In genomic region chr11:27469333-27469680, GRCh38 we compare ENCODE assay signal across 13 cellular contexts. TPM values are rescaled to one million over a fixed set of nuclear protein-coding genes. Genes with fewer than 3 reads are reported as not detected.
DNase-seq lines count a peak whose midpoint lies in the region; ATAC-seq and TF ChIP-seq lines count a peak whose summit lies in the region.
"Had no signal": no experiment of that assay in that cellular context is flagged by ENCODE, and none has a peak within 500 bp of the region (broad histone marks: within the 10 kb centered on the region; RNA-seq: fewer than 3 reads in every experiment).

No MANE protein-coding gene starts in this region.

- H3K36me3 ChIP-seq in lung (ENCODE audit: control insufficient read depth in 2 of 2, insufficient read depth in 2 of 2, low read length in 2 of 2) (no peaks in the 10 kb centered on the region), stomach (no peaks in the 10 kb centered on the region), OCI-LY7 (ENCODE audit: insufficient read depth, low read length) (no peaks in the 10 kb centered on the region)
- H3K36me3 ChIP-seq: upper lobe of right lung had no signal

- TF ChIP-seq CTCF in coronary artery (IDR thresholded peaks at IDR 0.05) (no peak), lung (IDR thresholded peaks at IDR 0.05; ENCODE audit: control extremely low read depth, extremely low read depth) (no peak), stomach (IDR thresholded peaks at IDR 0.05) (no peak), OCI-LY7 (conservative IDR thresholded peaks at IDR 0.05; ENCODE audit: low read length) (no peak)

- DNase-seq in NCI-H69 (lab: John Stamatoyannopoulos, UW) (peak; percentile 52), coronary artery (ENCODE audit: low spot score) (no peak), lung (ENCODE audit: low spot score) (no peak), stomach (no peak), OCI-LY7 (ENCODE audit: low spot score) (no peak), NCI-H510A treated with DMSO at 0.1 percent for 48 hours (lab: John Stamatoyannopoulos, UW) (no peak), hypothalamus (lab: John Stamatoyannopoulos, UW) (no peak)
- DNase-seq: activated naive CD4-positive, alpha-beta T cell treated with anti-CD3 and anti-CD28 coated beads for 36 hours; effector memory CD4-positive, alpha-beta T cell; SK-N-SH; upper lobe of right lung had no signal

- WGBS in lung, 2 donors, result 72 to 87% methylated on average over 3 of the region's 3 CpGs
- 22 to 41% (median 39%) methylated on average over 3 of the region's 3 CpGs for WGBS in stomach, 5 donors

- no peak for ATAC-seq in lung (ENCODE audit: insufficient read depth, low FRiP score)
- no peak for ATAC-seq in activated CD4-positive, CD25-positive, alpha-beta regulatory T cell treated with anti-CD3 and anti-CD28 coated beads, Interleukin-2, amount 50 U/mL, for 24 hours
- ATAC-seq: natural killer cell treated with Interleukin-12 subunit alpha and Interleukin-12 subunit beta and Interleukin-15 and Interleukin-18, amount 100 ng/mL, for 72 hours; upper lobe of right lung had no signal

- H3K27ac ChIP-seq in coronary artery, result peak overlapping the region in 1 of 2 donors; percentile 55
- H3K27ac ChIP-seq in lung (ENCODE audit: low read depth in 1 of 2, low read length in 1 of 2), result peak overlapping the region; percentile 9 to 17
- peak overlapping the region; percentile 44 to 87 (median 60) for H3K27ac ChIP-seq in stomach
- no peak overlapping the region for H3K27ac ChIP-seq in OCI-LY7 (ENCODE audit: low read depth, low read length, poor library complexity, severe bottlenecking)
- H3K27ac ChIP-seq: upper lobe of right lung had no signal

- no peaks in the 10 kb centered on the region for H3K9me2 ChIP-seq in OCI-LY7 (ENCODE audit: insufficient read depth, low read length)
- H3K9me2 ChIP-seq: SK-N-SH had no signal

- H3K4me2 ChIP-seq in OCI-LY7 (ENCODE audit: low read length), result no peak overlapping the region
- H3K4me2 ChIP-seq: SK-N-SH had no signal

- H3K27me3 ChIP-seq in lung (ENCODE audit: control insufficient read depth, insufficient read depth), result no peaks in the 10 kb centered on the region
- no peaks in the 10 kb centered on the region for H3K27me3 ChIP-seq in stomach

- no peaks in the 10 kb centered on the region for H3K9me3 ChIP-seq in lung (ENCODE audit: control insufficient read depth in 2 of 2, insufficient read depth in 1 of 2, low read length in 1 of 2)
- H3K9me3 ChIP-seq in stomach, result no peaks in the 10 kb centered on the region
- no peaks in the 10 kb centered on the region for H3K9me3 ChIP-seq in OCI-LY7 (ENCODE audit: low read length)
- H3K9me3 ChIP-seq: SK-N-SH, upper lobe of right lung had no signal

- H3K4me3 ChIP-seq in coronary artery (peak overlapping the region; percentile 93), lung (no peak overlapping the region), stomach (peak overlapping the region; percentile 35 to 92 (median 90)), OCI-LY7 (ENCODE audit: low read depth, low read length, poor library complexity, severe bottlenecking) (no peak overlapping the region)
- H3K4me3 ChIP-seq: upper lobe of right lung had no signal

- no peaks in the 10 kb centered on the region for H3K79me2 ChIP-seq in OCI-LY7 (ENCODE audit: insufficient read depth, low read depth, low read length)

- no TSS peak for BruUV-seq in OCI-LY7 (replicated peaks; lab: Mats Ljungman, UMichigan)

- CTCF ChIA-PET in OCI-LY7 (lab: Charles Lee; ENCODE audit: unreplicated experiment), result no interaction called here

- POLR2A ChIA-PET in OCI-LY7 (lab: Charles Lee), result interaction anchor here (0.9 kb wide), 1 partner anchor 75 kb away, joined by 3 read pairs; no protein-coding TSS in a partner anchor

- no peak for TF ChIP-seq EP300 in stomach (IDR thresholded peaks at IDR 0.05)

- H3K4me1 ChIP-seq in lung (ENCODE audit: control insufficient read depth in 2 of 2, insufficient read depth in 2 of 2, low read length in 2 of 2), result peaks cover 0 to 2% of the 10 kb centered on the region in 2 donors
- peaks cover 19 to 78% (median 49%) of the 10 kb centered on the region in 4 donors for H3K4me1 ChIP-seq in stomach
- no peaks in the 10 kb centered on the region for H3K4me1 ChIP-seq in OCI-LY7 (ENCODE audit: insufficient read depth, low read length, poor library complexity, severe bottlenecking)

- no peaks in the 10 kb centered on the region for H4K20me1 ChIP-seq in OCI-LY7 (ENCODE audit: insufficient read depth, low read length)

- no peak for TF ChIP-seq POLR2A in stomach (IDR thresholded peaks at IDR 0.05)

- intact Hi-C loops in stomach (cut with DNase I; ENCODE audit: low total_unique reads), result no loop called here
- intact Hi-C loops in OCI-LY7 (cut with micrococcal nuclease; ENCODE audit: unreplicated experiment), result no loop called here

- H2AFZ ChIP-seq in OCI-LY7 (ENCODE audit: low read length), result no peak overlapping the region

RNA-seq across cellular contexts. Expression of gene LGR4, which starts 3.3 kb away (rescaled TPM):
- total RNA-seq in lung (10 to 100 TPM in 1 of 2 donors, 1 to 10 TPM in 1; 5.1 to 29.2 TPM), stomach (100 to 1,000 TPM in 1 of 5 donors, 10 to 100 TPM in 4; 29.2 to 236 (median 57.9) TPM), OCI-LY7 (2022) (0.06 TPM in 1 of 2 replicates, not detected in the other)
- polyA plus RNA-seq in lung (1 to 10 TPM; 2.2 to 2.3 TPM), stomach (1 to 10 TPM; 5.6 to 7.6 (median 6.6) TPM)
- 1.2 TPM in 1 of 2 replicates, not detected in the other for total RNA-seq in OCI-LY7 (2014; rRNA removed; shearing (Covaris generic))

RNA-seq across cellular contexts. Expression of gene LIN7C, which starts 37.3 kb away (rescaled TPM):
- total RNA-seq in lung, result 10 to 100 TPM; 24.1 to 55.9 TPM
- 1 to 10 TPM; 5.5 to 9.3 TPM for polyA plus RNA-seq in lung
- total RNA-seq in stomach, result 100 to 1,000 TPM in 1 of 5 donors, 10 to 100 TPM in 4; 12.7 to 106 (median 29.9) TPM
- 1 to 10 TPM; 7.2 to 9.0 (median 7.8) TPM for polyA plus RNA-seq in stomach
- total RNA-seq in OCI-LY7 (2014; rRNA removed; shearing (Covaris generic)), result 19.7 and 22.7 TPM in 2 replicates
- total RNA-seq in OCI-LY7 (2022), result 31.6 and 34.6 TPM in 2 replicates

Comparison
In these comparisons a context has a peak if more than half of its experiments do, and no peak if none do; other contexts are left out.
1. H3K4me3 ChIP-seq: peak in coronary artery (single experiment) and stomach (4 of 4); none in lung (single experiment) and OCI-LY7 (single experiment).